ENCODE assay signal across 8 cellular contexts in genomic region chr14:81164167-81164774, GRCh38. TPM values are rescaled to one million over a fixed set of nuclear protein-coding genes. Genes with fewer than 3 reads are reported as not detected.
DNase-seq lines count a peak whose midpoint lies in the region; ATAC-seq and TF ChIP-seq lines count a peak whose summit lies in the region.

No MANE protein-coding gene starts in this region.

- peak; percentile 51 for TF ChIP-seq CTCF in osteocyte (IDR thresholded peaks at IDR 0.05)

- no peak overlapping the region for H3K27ac Mint-ChIP-seq in activated CD8-positive, alpha-beta T cell treated with anti-CD3 and anti-CD28 coated beads, Interleukin-2, amount 10 ng/mL, durations not matched to agents 7 days and 5 days
- no peak overlapping the region for H3K27ac Mint-ChIP-seq in osteocyte (ENCODE audit: unreplicated experiment)

- peaks cover 19% of the 10 kb centered on the region for H3K4me1 Mint-ChIP-seq in activated CD8-positive, alpha-beta T cell treated with anti-CD3 and anti-CD28 coated beads, Interleukin-2, amount 10 ng/mL, durations not matched to agents 7 days and 5 days (ENCODE audit: low read depth)
- no peaks in the 10 kb centered on the region for H3K4me1 Mint-ChIP-seq in osteocyte (ENCODE audit: unreplicated experiment)

- no peaks in the 10 kb centered on the region for H3K36me3 Mint-ChIP-seq in activated CD8-positive, alpha-beta T cell treated with anti-CD3 and anti-CD28 coated beads, Interleukin-2, amount 10 ng/mL, durations not matched to agents 7 days and 5 days (ENCODE audit: low read depth)
- H3K36me3 Mint-ChIP-seq in osteocyte (ENCODE audit: unreplicated experiment) = no peaks in the 10 kb centered on the region

- H3K9me3 Mint-ChIP-seq in activated CD8-positive, alpha-beta T cell treated with anti-CD3 and anti-CD28 coated beads, Interleukin-2, amount 10 ng/mL, durations not matched to agents 7 days and 5 days (ENCODE audit: insufficient read depth) = no peaks in the 10 kb centered on the region
- no peaks in the 10 kb centered on the region for H3K9me3 Mint-ChIP-seq in osteocyte (ENCODE audit: unreplicated experiment)

- DNase-seq in EL = peak; percentile 83
- DNase-seq in NCI-H524 (lab: John Stamatoyannopoulos, UW) = peak; percentile 90 to 97
- peak; percentile 69 for DNase-seq in activated CD8-positive, alpha-beta T cell treated with anti-CD3 and anti-CD28 coated beads, Interleukin-2, amount 10 ng/mL, durations not matched to agents 7 days and 5 days
- DNase-seq in fibroblast of peridontal ligament (ENCODE audit: extremely low read depth) = peak; percentile 70
- no peak for DNase-seq in osteocyte (ENCODE audit: extremely low spot score, unreplicated experiment)
- DNase-seq in cerebellar nuclear complex (lab: John Stamatoyannopoulos, UW) = no peak

- no peak overlapping the region for H3K4me3 Mint-ChIP-seq in activated CD8-positive, alpha-beta T cell treated with anti-CD3 and anti-CD28 coated beads, Interleukin-2, amount 10 ng/mL, durations not matched to agents 7 days and 5 days
- H3K4me3 Mint-ChIP-seq in osteocyte (ENCODE audit: unreplicated experiment) = no peak overlapping the region

- POLR2A ChIA-PET in activated CD8-positive, alpha-beta T cell treated with anti-CD3 and anti-CD28 coated beads, Interleukin-2, amount 10 ng/mL, durations not matched to agents 7 days and 5 days (lab: Charles Lee) = interaction anchor here (0.5 to 1.9 kb wide), 2 partner anchors 38 to 55 kb away, joined by 4 read pairs; no protein-coding TSS in a partner anchor

- CTCF ChIA-PET in activated CD8-positive, alpha-beta T cell treated with anti-CD3 and anti-CD28 coated beads, Interleukin-2, amount 10 ng/mL, durations not matched to agents 7 days and 5 days (lab: Charles Lee) = interaction anchor here (0.8 to 4.5 kb wide), 13 partner anchors 11 to 223 kb away, joined by 3 to 35 read pairs (median 4); partner anchors contain the start of genes CEP128 and TSHR

- H3K27me3 Mint-ChIP-seq in activated CD8-positive, alpha-beta T cell treated with anti-CD3 and anti-CD28 coated beads, Interleukin-2, amount 10 ng/mL, durations not matched to agents 7 days and 5 days (ENCODE audit: low read depth) = no peaks in the 10 kb centered on the region
- H3K27me3 Mint-ChIP-seq in osteocyte (ENCODE audit: unreplicated experiment) = no peaks in the 10 kb centered on the region

- ATAC-seq in GM21390 (IDR thresholded peaks at IDR 0.05; ENCODE audit: unreplicated experiment) (peak; percentile 94), HG03565 (IDR thresholded peaks at IDR 0.05; ENCODE audit: unreplicated experiment) (peak; percentile 96)
- ATAC-seq in activated CD8-positive, alpha-beta T cell treated with anti-CD3 and anti-CD28 coated beads, Interleukin-2, amount 10 ng/mL, durations not matched to agents 7 days and 5 days = peak; percentile 92

RNA-seq across cellular contexts. Expression of gene GTF2A1, which starts 56.5 kb away (rescaled TPM):
- total RNA-seq in activated CD8-positive, alpha-beta T cell treated with anti-CD3 and anti-CD28 coated beads, Interleukin-2, amount 10 ng/mL, durations not matched to agents 7 days and 5 days = 10 to 100 TPM; 33.6 to 33.7 TPM
- 40.8 and 43.4 TPM in 2 replicates for total RNA-seq in osteocyte

Comparison
In these comparisons a context has a peak if more than half of its experiments do, and no peak if none do; other contexts are left out.
1. DNase-seq: peak in EL (single experiment), NCI-H524 (2 of 2), activated CD8-positive, alpha-beta T cell treated with anti-CD3 and anti-CD28 coated beads, Interleukin-2, amount 10 ng/mL, durations not matched to agents 7 days and 5 days (single experiment) and fibroblast of peridontal ligament (single experiment); none in osteocyte (single experiment) and cerebellar nuclear complex (0 of 2).
2. Peak in every context shown above with its lines, with median percentiles within 50 percentile points of each other: ATAC-seq.